26 cellular contexts compared by ENCODE assay signal in the genomic region with DNA sequence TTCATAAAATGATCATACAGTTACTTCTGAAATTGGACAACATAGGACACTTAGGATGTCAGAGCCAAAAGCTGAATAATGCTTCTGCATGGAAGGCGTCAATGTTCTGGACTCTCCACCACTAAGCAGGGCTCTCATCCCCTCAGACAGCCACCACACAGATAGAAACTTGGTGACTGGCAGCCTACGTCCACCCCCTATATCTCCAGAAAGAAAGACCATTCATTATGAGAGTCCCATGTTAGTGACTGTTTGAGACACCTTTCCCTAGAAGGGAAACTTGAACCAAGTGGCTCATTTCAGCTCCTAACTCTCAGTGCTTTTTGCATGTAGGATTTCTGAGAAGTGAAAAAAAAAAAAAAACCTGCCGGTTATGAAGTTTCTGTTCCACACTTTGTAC.
DNase-seq lines count a peak whose midpoint lies in the region; ATAC-seq and TF ChIP-seq lines count a peak whose summit lies in the region.
"Had no signal": no experiment of that assay in that cellular context is flagged by ENCODE, and none has a peak within 500 bp of the region (broad histone marks: within the 10 kb centered on the region; RNA-seq: fewer than 3 reads in every experiment).

No MANE protein-coding gene starts in this region.

- H3K36me3 Mint-ChIP-seq in activated T-cell treated with anti-CD3 and anti-CD28 coated beads, Interleukin-2, amount 50 U/mL, for 24 hours (ENCODE audit: low read depth) = no peaks in the 10 kb centered on the region
- H3K36me3 Mint-ChIP-seq in activated CD4-positive, alpha-beta memory T cell treated with anti-CD3 and anti-CD28 coated beads, Interleukin-2, amount 10 ng/mL, durations not matched to agents 7 days and 5 days (ENCODE audit: low read depth) = no peaks in the 10 kb centered on the region
- H3K36me3 Mint-ChIP-seq in stimulated activated effector memory CD8-positive, alpha-beta T cell treated with anti-CD3 and anti-CD28 coated beads, Interleukin-12 subunit alpha, Interleukin-12 subunit beta, amount 100 ng/mL, for 72 hours = no peaks in the 10 kb centered on the region
- H3K36me3 Mint-ChIP-seq: CD8-positive, alpha-beta T cell; WTC11 had no signal

- no peaks in the 10 kb centered on the region for H3K79me2 ChIP-seq in mammary epithelial cell (ENCODE audit: insufficient read depth, low read length)

- no peak overlapping the region for H3K4me3 Mint-ChIP-seq in activated T-cell treated with anti-CD3 and anti-CD28 coated beads, Interleukin-2, amount 50 U/mL, for 24 hours
- H3K4me3 Mint-ChIP-seq in activated CD4-positive, alpha-beta memory T cell treated with anti-CD3 and anti-CD28 coated beads, Interleukin-2, amount 10 ng/mL, durations not matched to agents 7 days and 5 days = no peak overlapping the region
- no peak overlapping the region for H3K4me3 Mint-ChIP-seq in stimulated activated effector memory CD8-positive, alpha-beta T cell treated with anti-CD3 and anti-CD28 coated beads, Interleukin-12 subunit alpha, Interleukin-12 subunit beta, amount 100 ng/mL, for 72 hours
- H3K4me3 Mint-ChIP-seq: B cell; CD8-positive, alpha-beta T cell; HFFc6; type B pancreatic cell; WTC11 had no signal

- no peaks in the 10 kb centered on the region for H4K20me1 ChIP-seq in mammary epithelial cell (ENCODE audit: insufficient read depth, low read length)

- H3K27me3 ChIP-seq in mammary epithelial cell (ENCODE audit: insufficient read depth, low read length) = peaks cover 3% of the 10 kb centered on the region
- H3K27me3 ChIP-seq: breast epithelium, left lung had no signal

- 59% methylated on average over 3 of the region's 3 CpGs for whole genome bisulfite sequencing in mammary epithelial cell (ENCODE audit: low coverage, missing lambda C conversion rate)

- CTCF ChIA-PET in activated CD4-positive, alpha-beta memory T cell treated with anti-CD3 and anti-CD28 coated beads, Interleukin-2, amount 10 ng/mL, durations not matched to agents 7 days and 5 days (lab: Charles Lee) = no interaction called here
- CTCF ChIA-PET in mammary epithelial cell (lab: Charles Lee; ENCODE audit: low non-redundant PET) = no interaction called here

- H3K27me3 Mint-ChIP-seq in activated T-cell treated with anti-CD3 and anti-CD28 coated beads, Interleukin-2, amount 50 U/mL, for 24 hours = peaks cover 28% of the 10 kb centered on the region
- no peaks in the 10 kb centered on the region for H3K27me3 Mint-ChIP-seq in activated CD4-positive, alpha-beta memory T cell treated with anti-CD3 and anti-CD28 coated beads, Interleukin-2, amount 10 ng/mL, durations not matched to agents 7 days and 5 days
- H3K27me3 Mint-ChIP-seq: B cell had no signal

- TF ChIP-seq CTCF in mammary epithelial cell (conservative IDR thresholded peaks at IDR 0.05 in 1 of 2, IDR thresholded peaks at IDR 0.05 in 1 of 2; ENCODE audit: extremely low read depth in 1 of 2, insufficient read depth in 1 of 2, low read depth in 1 of 2, low read length in 2 of 2) = no peak

- dilution Hi-C loops in mammary epithelial cell (cut with HindIII; ENCODE audit: low sequenced_read_pairs) = no loop called here

- no peak overlapping the region for H3K4me2 ChIP-seq in mammary epithelial cell (ENCODE audit: insufficient read depth, low read depth, low read length)

- in situ Hi-C loops in mammary epithelial cell (cut with MboI; ENCODE audit: low sequenced_read_pairs in 2 of 2) = no loop called here

- no peaks in the 10 kb centered on the region for H3K4me1 ChIP-seq in mammary epithelial cell (ENCODE audit: insufficient read depth, low read length)
- H3K4me1 ChIP-seq: breast epithelium, left lung, prostate gland had no signal

- H2AFZ ChIP-seq in mammary epithelial cell (ENCODE audit: low read depth, low read length) = no peak overlapping the region

- no peaks in the 10 kb centered on the region for H3K36me3 ChIP-seq in mammary epithelial cell (ENCODE audit: insufficient read depth, low read length)
- H3K36me3 ChIP-seq: breast epithelium, left lung, prostate gland had no signal

- H3K27ac Mint-ChIP-seq in activated T-cell treated with anti-CD3 and anti-CD28 coated beads, Interleukin-2, amount 50 U/mL, for 24 hours = peak overlapping the region; percentile 76
- peak overlapping the region; percentile 70 for H3K27ac Mint-ChIP-seq in activated CD4-positive, alpha-beta memory T cell treated with anti-CD3 and anti-CD28 coated beads, Interleukin-2, amount 10 ng/mL, durations not matched to agents 7 days and 5 days
- H3K27ac Mint-ChIP-seq in stimulated activated effector memory CD8-positive, alpha-beta T cell treated with anti-CD3 and anti-CD28 coated beads, Interleukin-12 subunit alpha, Interleukin-12 subunit beta, amount 100 ng/mL, for 72 hours = no peak overlapping the region
- H3K27ac Mint-ChIP-seq: B cell; CD8-positive, alpha-beta T cell; HFFc6; type B pancreatic cell; WTC11 had no signal

- ATAC-seq in GM21717 (IDR thresholded peaks at IDR 0.05; ENCODE audit: unreplicated experiment) (peak; percentile 70), HG03432 (IDR thresholded peaks at IDR 0.05; ENCODE audit: unreplicated experiment) (no peak)
- peak; percentile 94 for ATAC-seq in stimulated activated effector memory CD8-positive, alpha-beta T cell treated with anti-CD3 and anti-CD28 coated beads, Interleukin-12 subunit alpha, Interleukin-12 subunit beta, amount 100 ng/mL, for 72 hours
- ATAC-seq: CD8-positive, alpha-beta T cell; left lung; Panc1; WTC11 had no signal

- H3K9me3 Mint-ChIP-seq in activated T-cell treated with anti-CD3 and anti-CD28 coated beads, Interleukin-2, amount 50 U/mL, for 24 hours = no peaks in the 10 kb centered on the region
- no peaks in the 10 kb centered on the region for H3K9me3 Mint-ChIP-seq in activated CD4-positive, alpha-beta memory T cell treated with anti-CD3 and anti-CD28 coated beads, Interleukin-2, amount 10 ng/mL, durations not matched to agents 7 days and 5 days
- no peaks in the 10 kb centered on the region for H3K9me3 Mint-ChIP-seq in stimulated activated effector memory CD8-positive, alpha-beta T cell treated with anti-CD3 and anti-CD28 coated beads, Interleukin-12 subunit alpha, Interleukin-12 subunit beta, amount 100 ng/mL, for 72 hours
- H3K9me3 Mint-ChIP-seq: CD8-positive, alpha-beta T cell; HFFc6; type B pancreatic cell; WTC11 had no signal

- H3K4me3 ChIP-seq in mammary epithelial cell (replicated peaks in 1 of 3; ENCODE audit: insufficient read depth in 1 of 3, low read depth in 2 of 3, low read length in 3 of 3) = no peak overlapping the region
- H3K4me3 ChIP-seq: breast epithelium, left lung, prostate gland had no signal

- no peaks in the 10 kb centered on the region for H3K9me3 ChIP-seq in mammary epithelial cell (replicated peaks; ENCODE audit: insufficient read depth, low read length)
- H3K9me3 ChIP-seq: breast epithelium, left lung, prostate gland had no signal

- BruUV-seq in mammary epithelial cell (replicated peaks; lab: Mats Ljungman, UMichigan) = no TSS peak

- peaks cover 10% of the 10 kb centered on the region for H3K4me1 Mint-ChIP-seq in activated T-cell treated with anti-CD3 and anti-CD28 coated beads, Interleukin-2, amount 50 U/mL, for 24 hours (ENCODE audit: low read depth)
- H3K4me1 Mint-ChIP-seq in activated CD4-positive, alpha-beta memory T cell treated with anti-CD3 and anti-CD28 coated beads, Interleukin-2, amount 10 ng/mL, durations not matched to agents 7 days and 5 days = peaks cover 22% of the 10 kb centered on the region
- H3K4me1 Mint-ChIP-seq in stimulated activated effector memory CD8-positive, alpha-beta T cell treated with anti-CD3 and anti-CD28 coated beads, Interleukin-12 subunit alpha, Interleukin-12 subunit beta, amount 100 ng/mL, for 72 hours = peaks cover 7% of the 10 kb centered on the region
- H3K4me1 Mint-ChIP-seq: B cell, WTC11 had no signal

- DNase-seq in activated T-cell treated with anti-CD3 and anti-CD28 coated beads, Interleukin-2, amount 50 U/mL, for 24 hours = no peak
- DNase-seq in activated T-cell treated with anti-CD3 and anti-CD28 coated beads for 4 hours = no peak
- DNase-seq in activated CD4-positive, alpha-beta memory T cell treated with anti-CD3 and anti-CD28 coated beads, Interleukin-2, amount 10 ng/mL, durations not matched to agents 7 days and 5 days = peak; percentile 19
- peak in 1 of 2 donors; percentile 54 for DNase-seq in stimulated activated effector memory CD8-positive, alpha-beta T cell treated with anti-CD3 and anti-CD28 coated beads, Interleukin-12 subunit alpha, Interleukin-12 subunit beta, amount 100 ng/mL, for 72 hours (ENCODE audit: low spot score in 2 of 2)
- DNase-seq in iPS-NIHi7 (ENCODE audit: extremely low spot score) = no peak
- no peak for DNase-seq in mammary epithelial cell
- DNase-seq: activated gamma-delta T cell; amniotic stem cell; CD8-positive, alpha-beta T cell; EL; GOT3; HFFc6; left lung; NCI-H1694; NCI-H2171; NCI-H524 treated with DMSO at 0.1 percent for 48 hours; nucleus accumbens; SHP77 had no signal

- H3K27ac ChIP-seq in mammary epithelial cell (ENCODE audit: insufficient read depth, low read depth, low read length) = no peak overlapping the region
- H3K27ac ChIP-seq: breast epithelium, left lung, prostate gland had no signal

- intact Hi-C loops in mammary epithelial cell (cut with micrococcal nuclease) = no loop called here

- POLR2A ChIA-PET in activated CD4-positive, alpha-beta memory T cell treated with anti-CD3 and anti-CD28 coated beads, Interleukin-2, amount 10 ng/mL, durations not matched to agents 7 days and 5 days (lab: Charles Lee) = interaction anchor here (0.7 kb wide), 1 partner anchor 42 kb away, joined by 3 read pairs; no protein-coding TSS in a partner anchor

- H3K9ac ChIP-seq in mammary epithelial cell (ENCODE audit: insufficient read depth, low read length) = no peak overlapping the region
